Comparison of ENCODE assay signal across 12 cellular contexts in the genomic region with DNA sequence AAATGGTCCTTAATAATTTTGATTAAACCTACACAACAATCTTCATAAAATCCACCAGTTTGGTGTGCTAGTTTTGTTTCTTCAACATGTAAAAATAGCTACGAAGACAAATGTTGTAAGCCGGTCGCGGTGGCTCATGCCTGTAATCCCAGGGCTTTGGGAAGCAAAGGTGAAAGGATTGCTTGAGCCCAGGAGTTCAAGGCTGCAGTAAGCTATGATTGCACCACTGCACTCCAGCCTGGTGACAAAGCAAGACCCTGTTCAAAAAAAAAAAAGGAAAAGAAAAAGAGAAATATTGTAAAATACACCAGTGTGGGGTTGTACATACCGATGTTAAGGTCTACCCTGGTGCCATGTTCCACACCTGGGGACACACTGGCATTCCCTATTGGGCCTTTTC.
DNase-seq lines count a peak whose midpoint lies in the region; ATAC-seq and TF ChIP-seq lines count a peak whose summit lies in the region.
"Had no signal": no experiment of that assay in that cellular context is flagged by ENCODE, and none has a peak within 500 bp of the region (broad histone marks: within the 10 kb centered on the region; RNA-seq: fewer than 3 reads in every experiment).

No MANE protein-coding gene starts in this region.

- TF ChIP-seq POLR2A in right lobe of liver (IDR thresholded peaks at IDR 0.05) = no peak

- intact Hi-C loops in Calu3 (cut with micrococcal nuclease; ENCODE audit: unreplicated experiment) = no loop called here
- intact Hi-C loops in right lobe of liver (cut with DNase I) = no loop called here
- intact Hi-C loops in CD14-positive monocyte (cut with micrococcal nuclease) = no loop called here

- H3K36me3 ChIP-seq in RWPE2 (ENCODE audit: low read depth) = no peaks in the 10 kb centered on the region
- no peaks in the 10 kb centered on the region for H3K36me3 ChIP-seq in right lobe of liver
- H3K36me3 ChIP-seq: BE2C had no signal

- H3K4me3 Mint-ChIP-seq in Calu3 (ENCODE audit: low read depth, unreplicated experiment) (no peak overlapping the region), CD14-positive monocyte (no peak overlapping the region)
- H3K4me3 Mint-ChIP-seq: CD4-positive, CD25-positive, alpha-beta regulatory T cell; GM23338 had no signal

- BruUV-seq in Calu3 (replicated peaks; lab: Mats Ljungman, UMichigan) = no TSS peak

- peaks cover 77% of the 10 kb centered on the region for H3K36me3 Mint-ChIP-seq in Calu3 (ENCODE audit: insufficient read depth, unreplicated experiment)
- no peaks in the 10 kb centered on the region for H3K36me3 Mint-ChIP-seq in CD14-positive monocyte
- H3K36me3 Mint-ChIP-seq: CD4-positive, CD25-positive, alpha-beta regulatory T cell had no signal

- H3K4me3 ChIP-seq in RWPE2 (ENCODE audit: severe bottlenecking) (no peak overlapping the region), right lobe of liver (no peak overlapping the region)
- H3K4me3 ChIP-seq: GM23338 had no signal

- ATAC-seq in RWPE2 (ENCODE audit: low read depth) (no peak), right lobe of liver (peak in 3 of 4 donors; percentile 31 to 59 (median 43))
- ATAC-seq: GM23338 had no signal

- H3K9me3 ChIP-seq in RWPE2 (ENCODE audit: severe bottlenecking) (no peaks in the 10 kb centered on the region), right lobe of liver (no peaks in the 10 kb centered on the region)
- H3K9me3 ChIP-seq: BE2C had no signal

- CTCF ChIA-PET in Calu3 (lab: Charles Lee) = no interaction called here

- H3K27me3 Mint-ChIP-seq in Calu3 (ENCODE audit: unreplicated experiment) = no peaks in the 10 kb centered on the region
- H3K27me3 Mint-ChIP-seq in CD14-positive monocyte (ENCODE audit: low read depth in 3 of 3) = no peaks in the 10 kb centered on the region

- TF ChIP-seq CTCF in Calu3 (IDR thresholded peaks at IDR 0.05; ENCODE audit: unreplicated experiment) (no peak), RWPE2 (IDR thresholded peaks at IDR 0.05; ENCODE audit: poor library complexity, severe bottlenecking) (no peak), right lobe of liver (IDR thresholded peaks at IDR 0.05) (no peak), CD14-positive monocyte (IDR thresholded peaks at IDR 0.05) (no peak)

- H3K27ac ChIP-seq in RWPE2 (ENCODE audit: poor library complexity, severe bottlenecking) (peak overlapping the region; percentile 79), right lobe of liver (peak overlapping the region in 1 of 3 donors; percentile 62)

- H3K4me1 Mint-ChIP-seq in Calu3 (ENCODE audit: low read depth, unreplicated experiment) (peaks cover 93% of the 10 kb centered on the region), CD14-positive monocyte (peaks cover 23% of the 10 kb centered on the region)

- DNase-seq in Calu3 (no peak), RWPE2 (ENCODE audit: low spot score) (no peak), right lobe of liver (peak in 2 of 3 donors; percentile 36 to 56), NCI-H748 treated with DMSO at 0.1 percent for 48 hours (lab: John Stamatoyannopoulos, UW) (no peak), CD14-positive monocyte (ENCODE audit: low spot score) (no peak), glomerular visceral epithelial cell (ENCODE audit: extremely low spot score) (no peak)
- no peak for DNase-seq in stimulated activated CD4-positive, alpha-beta T cell treated with anti-CD3 and anti-CD28 coated beads, Interleukin-2, amount 100 ng/mL, for 48 hours
- DNase-seq: BE2C; CD4-positive, CD25-positive, alpha-beta regulatory T cell; DMS 273 treated with DMSO at 0.1 percent for 48 hours; H7 had no signal

- 57% methylated on average over 5 of the region's 5 CpGs for WGBS in right lobe of liver (ENCODE audit: insufficient coverage, low coverage, low lambda C conversion rate, missing lambda C conversion rate)

- H3K27ac Mint-ChIP-seq in Calu3 (ENCODE audit: unreplicated experiment) (peak overlapping the region; percentile 93), CD14-positive monocyte (peak overlapping the region in 1 of 7 donors; percentile 34)
- H3K27ac Mint-ChIP-seq: CD4-positive, CD25-positive, alpha-beta regulatory T cell; GM23338 had no signal

- H3K4me1 ChIP-seq in RWPE2 (ENCODE audit: insufficient read depth, poor library complexity, severe bottlenecking) = peaks cover 89% of the 10 kb centered on the region
- peaks cover 0 to 32% (median 0%) of the 10 kb centered on the region in 4 donors for H3K4me1 ChIP-seq in right lobe of liver
- H3K4me1 ChIP-seq: BE2C had no signal

- H3K9me3 Mint-ChIP-seq in Calu3 (ENCODE audit: low read depth, unreplicated experiment) = no peaks in the 10 kb centered on the region
- peaks cover 0 to 2% (median 0%) of the 10 kb centered on the region in 7 donors for H3K9me3 Mint-ChIP-seq in CD14-positive monocyte
- H3K9me3 Mint-ChIP-seq: CD4-positive, CD25-positive, alpha-beta regulatory T cell; GM23338 had no signal

- no peaks in the 10 kb centered on the region for H3K27me3 ChIP-seq in RWPE2 (ENCODE audit: insufficient read depth, poor library complexity, severe bottlenecking)
- H3K27me3 ChIP-seq in right lobe of liver = no peaks in the 10 kb centered on the region

Comparison
In these comparisons a context has a peak if more than half of its experiments do, and no peak if none do; other contexts are left out.
1. DNase-seq: peak in right lobe of liver (2 of 3); none in Calu3 (single experiment), RWPE2 (single experiment), NCI-H748 treated with DMSO at 0.1 percent for 48 hours (single experiment), CD14-positive monocyte (single experiment), stimulated activated CD4-positive, alpha-beta T cell treated with anti-CD3 and anti-CD28 coated beads, Interleukin-2, amount 100 ng/mL, for 48 hours (0 of 2) and glomerular visceral epithelial cell (single experiment).